Comparison of ENCODE assay signal across 8 cellular contexts in the genomic region with DNA sequence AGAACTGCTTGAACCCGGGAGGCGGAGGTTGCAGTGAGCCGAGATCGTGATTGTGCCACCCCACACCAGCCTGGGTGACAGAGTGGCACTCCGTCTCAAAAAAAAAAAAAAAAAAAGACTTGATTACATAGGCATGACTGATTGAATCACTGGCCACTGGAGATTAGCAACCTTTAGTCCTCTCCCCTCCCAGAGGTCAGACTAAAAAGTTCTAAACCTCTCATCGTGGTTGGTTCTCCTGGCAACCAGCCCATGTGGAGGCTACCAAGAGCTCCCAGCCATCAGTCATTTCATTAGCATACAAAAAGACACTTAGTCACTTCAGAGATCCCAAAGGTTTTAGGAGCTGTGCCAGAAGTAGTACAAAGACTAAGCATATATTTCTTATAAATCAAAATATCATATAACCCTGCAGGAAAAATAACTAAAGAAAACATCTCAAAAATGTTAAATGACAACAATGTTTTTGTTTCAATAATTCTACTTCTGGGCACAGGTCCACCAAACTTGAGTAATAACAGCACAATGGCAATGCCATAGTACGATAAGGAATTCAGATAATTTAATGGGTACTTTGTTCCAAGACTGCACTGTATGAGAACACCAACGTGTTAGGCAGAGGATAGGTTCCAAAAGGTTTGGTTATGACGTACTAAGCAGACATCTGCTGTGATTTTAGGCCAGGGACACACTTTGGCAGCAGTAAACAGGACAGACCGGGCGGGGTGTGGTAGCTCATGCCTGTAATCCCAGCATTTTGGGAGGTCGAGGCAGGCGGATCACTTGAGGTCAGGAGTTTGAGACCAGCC. TPM values are rescaled to one million over a fixed set of nuclear protein-coding genes. Genes with fewer than 3 reads are reported as not detected.
DNase-seq lines count a peak whose midpoint lies in the region; ATAC-seq, FAIRE-seq and TF ChIP-seq lines count a peak whose summit lies in the region.

No MANE protein-coding gene starts in this region.

- H3K27ac ChIP-seq in GM12878 (ENCODE audit: control insufficient read depth, insufficient read depth) (peak overlapping the region; percentile 99), mesenchymal stem cell (ENCODE audit: low read length, poor library complexity, severe bottlenecking) (no peak overlapping the region)

- no peak overlapping the region for H4K91ac ChIP-seq in mesenchymal stem cell (ENCODE audit: low read length)

- no peak overlapping the region for H3K14ac ChIP-seq in mesenchymal stem cell (ENCODE audit: low read length in 2 of 2)

- no peak for TF ChIP-seq EP300 in GM12878 (IDR thresholded peaks at IDR 0.05; ENCODE audit: borderline replicate concordance in 1 of 2, control insufficient read depth in 1 of 2, low read depth in 2 of 2, low read length in 2 of 2)

- no peak overlapping the region for H2BK120ac ChIP-seq in mesenchymal stem cell (ENCODE audit: low read depth, low read length)

- no peak overlapping the region for H2BK15ac ChIP-seq in mesenchymal stem cell (ENCODE audit: low read depth, poor library complexity, severe bottlenecking)

- no peak overlapping the region for H4K8ac ChIP-seq in mesenchymal stem cell (ENCODE audit: low read length)

- no peak for TF ChIP-seq POLR2A in GM12878 (IDR thresholded peaks at IDR 0.05; ENCODE audit: low read depth, low read length)

- no peak overlapping the region for H2BK12ac ChIP-seq in mesenchymal stem cell (ENCODE audit: low read length in 2 of 2)

- no peak overlapping the region for H2BK5ac ChIP-seq in mesenchymal stem cell (ENCODE audit: low read depth, low read length, poor library complexity, severe bottlenecking)

- H3K4me2 ChIP-seq in GM12878 (ENCODE audit: control insufficient read depth, insufficient read depth) = peak overlapping the region; percentile 61
- no peak overlapping the region for H3K4me2 ChIP-seq in mesenchymal stem cell (ENCODE audit: low read length, poor library complexity, severe bottlenecking)

- H3K27me3 ChIP-seq in GM12878 (replicated peaks in 1 of 2; ENCODE audit: control insufficient read depth in 2 of 2, insufficient read depth in 2 of 2, low read length in 1 of 2) (no peaks in the 10 kb centered on the region), mesenchymal stem cell (ENCODE audit: control insufficient read depth in 1 of 2, insufficient read depth in 1 of 2, low read length in 2 of 2) (no peaks in the 10 kb centered on the region)

- CTCF ChIA-PET in GM12878 (lab: Yijun Ruan, JAX) = interaction anchor here (0.6 to 6.2 kb wide), 3 partner anchors 9 to 198 kb away, joined by 3 to 50 read pairs (median 29); a partner anchor contains a TSS

- H2AFZ ChIP-seq in GM12878 (ENCODE audit: control insufficient read depth, low read depth, low read length) = no peak overlapping the region
- H2AFZ ChIP-seq in mesenchymal stem cell (ENCODE audit: low read depth, low read length) = no peak overlapping the region

- DNase-seq in DMS79 treated with DMSO at 0.1 percent for 48 hours (lab: John Stamatoyannopoulos, UW) (peak; percentile 65), LoVo (ENCODE audit: low spot score) (peak; percentile 46), GM12878 (ENCODE audit: low read depth, low spot score) (no peak), mesenchymal stem cell (peak; percentile 49), COLO668 (lab: John Stamatoyannopoulos, UW; ENCODE audit: unreplicated experiment) (no peak)
- no peak for DNase-seq in activated CD4-positive, alpha-beta T cell treated with anti-CD3 and anti-CD28 coated beads for 4 hours

- SMC1A ChIA-PET in GM12878 (lab: Charles Lee; ENCODE audit: uncharacterized antibody, unreplicated experiment) = interaction anchor here (1.2 to 9.1 kb wide), 3 partner anchors 11 to 26 kb away, joined by 5 to 121 read pairs (median 100); a partner anchor contains a TSS

- H3K23ac ChIP-seq in mesenchymal stem cell (ENCODE audit: low read length in 2 of 2) = no peak overlapping the region

- TF ChIP-seq CTCF in GM12878 (IDR thresholded peaks at IDR 0.05 in 2 of 3, conservative IDR thresholded peaks at IDR 0.05 in 1 of 3; ENCODE audit: control insufficient read depth in 2 of 3, extremely low read depth in 1 of 3, insufficient read depth in 1 of 3, low read depth in 3 of 3, low read length in 3 of 3) = no peak

- no peak for TF ChIP-seq RAD21 in GM12878 (IDR thresholded peaks at IDR 0.05; ENCODE audit: insufficient read depth, low read depth, low read length)

- H3K79me2 ChIP-seq in GM12878 (ENCODE audit: control insufficient read depth, insufficient read depth, low read length) = peaks cover 96% of the 10 kb centered on the region

- RAD21 ChIA-PET in GM12878 (lab: Charles Lee; ENCODE audit: unreplicated experiment) = interaction anchor here (0.7 to 5.4 kb wide), 3 partner anchors 13 to 51 kb away, joined by 3 to 100 read pairs (median 4); a partner anchor contains a TSS

- intact Hi-C loops in GM12878 (cut with micrococcal nuclease; ENCODE audit: unreplicated experiment) = loop anchor here (5.0 kb wide), 1 partner anchor 262 kb away; no protein-coding TSS in a partner anchor

- 41% methylated on average over 12 of the region's 13 CpGs for WGBS in GM12878 (ENCODE audit: insufficient coverage, insufficient replicate concordance, low lambda C conversion rate, missing lambda C conversion rate)
- 85% methylated on average over 13 of the region's 13 CpGs for WGBS in mesenchymal stem cell

- H3K9me3 ChIP-seq in GM12878 (replicated peaks; ENCODE audit: control insufficient read depth, insufficient read depth, low read length) = no peaks in the 10 kb centered on the region; the same call in 1 of the 3 replicates
- H3K9me3 ChIP-seq in mesenchymal stem cell (ENCODE audit: control insufficient read depth, low read length) = no peaks in the 10 kb centered on the region

- H2AK5ac ChIP-seq in mesenchymal stem cell (ENCODE audit: low read length, severe bottlenecking) = peak overlapping the region; percentile 47

- FAIRE-seq in GM12878 (lab: Jason Lieb, UNC) = no peak

- H3K4me3 ChIP-seq in GM12878 = peak overlapping the region; percentile 23; the same call in 1 of the 2 replicates
- no peak overlapping the region for H3K4me3 ChIP-seq in mesenchymal stem cell (ENCODE audit: insufficient read depth in 1 of 2, low read depth in 1 of 2, low read length in 2 of 2)

- H4K20me1 ChIP-seq in GM12878 (ENCODE audit: control insufficient read depth, insufficient read depth) = no peaks in the 10 kb centered on the region

- H3K79me1 ChIP-seq in mesenchymal stem cell (replicated peaks; ENCODE audit: low read length, poor library complexity, severe bottlenecking) = peaks cover 4% of the 10 kb centered on the region

- H3K18ac ChIP-seq in mesenchymal stem cell (ENCODE audit: low read depth in 1 of 2, low read length in 2 of 2) = no peak overlapping the region

- H3K36me3 ChIP-seq in GM12878 (ENCODE audit: control insufficient read depth in 2 of 2, insufficient read depth in 2 of 2, low read length in 1 of 2) (peaks cover 1 to 8% of the 10 kb centered on the region in 2 experiments; a peak in 3 of 4 replicates), mesenchymal stem cell (ENCODE audit: control insufficient read depth in 1 of 2, insufficient read depth in 2 of 2, low read depth in 1 of 2, low read length in 2 of 2) (peaks cover 4 to 7% of the 10 kb centered on the region in 2 experiments)

- POLR2A ChIA-PET in GM12878 (lab: Charles Lee) = interaction anchor here (0.6 to 7.7 kb wide), 3 partner anchors 11 to 19 kb away, joined by 3 to 107 read pairs (median 102); a partner anchor contains a TSS

- H3K4me1 ChIP-seq in GM12878 (ENCODE audit: control insufficient read depth, insufficient read depth, low read length) (peaks cover 76% of the 10 kb centered on the region), mesenchymal stem cell (ENCODE audit: control insufficient read depth, insufficient read depth, low read depth, low read length) (peaks cover 7% of the 10 kb centered on the region)

- in situ Hi-C loops in GM12878 (cut with MboI) = no loop called here

- H3K9ac ChIP-seq in GM12878 (ENCODE audit: control insufficient read depth, insufficient read depth, low read length) (peak overlapping the region; percentile 82), mesenchymal stem cell (ENCODE audit: low read length) (peak overlapping the region; percentile 45)

- no TSS peak for BruUV-seq in GM12878 (replicated peaks; lab: Mats Ljungman, UMichigan)

- no peak overlapping the region for H3K4ac ChIP-seq in mesenchymal stem cell (ENCODE audit: low read depth in 1 of 2, low read length in 2 of 2)

- ATAC-seq in GM12878 (peak; percentile 40), HG02623 (IDR thresholded peaks at IDR 0.05; ENCODE audit: unreplicated experiment) (no peak), GM18861 (IDR thresholded peaks at IDR 0.05; ENCODE audit: unreplicated experiment) (no peak)

RNA-seq across cellular contexts. Expression of a gene that starts 18.1 kb away (rescaled TPM):
- total RNA-seq in GM12878 (2013; cell fraction: nucleolus; rRNA removed) = 676 and 708 TPM in 2 replicates
- total RNA-seq in GM12878 (2014; rRNA removed) (59.0 and 70.8 TPM in 2 replicates), GM12878 (2014; rRNA removed; fragmentation: Illumina TruSeq; extraction: Trizol) (69.9 and 80.4 TPM in 2 replicates), GM12878 (2021) (96.6 and 99.3 TPM in 2 replicates)
- 58.8 TPM for polyA plus RNA-seq in GM12878 (2011; ENCODE audit: low read depth)
- polyA plus RNA-seq in GM12878 (2011; rRNA removed) (104 and 161 TPM in 2 replicates), GM12878 (2014; fragmentation: Illumina TruSeq; extraction: Trizol) (81.1 and 116 TPM in 2 replicates), GM12878 (2014; fragmentation: Nextera tagmentation; extraction: Ambion mirVana) (10 to 100 TPM; 21.2 to 39.0 TPM), GM12878 (2014; rRNA removed) (53.9 and 68.2 TPM in 2 replicates), GM12878 (2016; fragmentation: Nextera tagmentation; extraction: Ambion mirVana) (100 to 1,000 TPM in 1 of 2 experiments, 10 to 100 TPM in 1; 95.2 to 115 TPM)
- 28.8 and 36.5 TPM in 2 replicates for polyA plus RNA-seq in GM12878 (2011; cell fraction: cytosol; rRNA removed)
- 106 and 121 TPM in 2 replicates for polyA plus RNA-seq in GM12878 (2011; cell fraction: nucleus; rRNA removed)
- polyA plus RNA-seq in GM12878 (2012) = 83.2 and 96.2 TPM in 2 replicates
- polyA minus RNA-seq in GM12878 (2011; rRNA and poly(A)+ RNA removed) = 75.9 and 98.8 TPM in 2 replicates
- polyA minus RNA-seq in GM12878 (2011; cell fraction: cytosol; rRNA and poly(A)+ RNA removed) = 30.8 and 37.0 TPM in 2 replicates
- 81.0 and 94.2 TPM in 2 replicates for polyA minus RNA-seq in GM12878 (2011; cell fraction: nucleus; rRNA and poly(A)+ RNA removed)
- 30.1 TPM for polyA plus RNA-seq in mesenchymal stem cell (2013, experiment 1 of 2)
- 29.8 TPM for polyA plus RNA-seq in mesenchymal stem cell (2013, experiment 2 of 2)

RNA-seq across cellular contexts. Expression of a gene that starts 47.2 kb away (rescaled TPM):
- total RNA-seq in GM12878 (2013; cell fraction: nucleolus; rRNA removed) = not detected in 2 replicates
- total RNA-seq in GM12878 (2014; rRNA removed) = 0.23 TPM in 1 of 2 replicates, not detected in the other
- total RNA-seq in GM12878 (2014; rRNA removed; fragmentation: Illumina TruSeq; extraction: Trizol) = not detected in 2 replicates
- total RNA-seq in GM12878 (2021) = 0.08 TPM in 1 of 2 replicates, not detected in the other
- polyA plus RNA-seq in GM12878 (2011; ENCODE audit: low read depth) = not detected
- polyA plus RNA-seq in GM12878 (2011; rRNA removed) = not detected in 2 replicates
- 0.01 TPM in 1 of 2 replicates, not detected in the other for polyA plus RNA-seq in GM12878 (2011; cell fraction: cytosol; rRNA removed)
- polyA plus RNA-seq in GM12878 (2011; cell fraction: nucleus; rRNA removed) = 0.04 and 0.06 TPM in 2 replicates
- polyA plus RNA-seq in GM12878 (2012) = 0.13 and 0.28 TPM in 2 replicates
- not detected in 2 replicates for polyA plus RNA-seq in GM12878 (2014; fragmentation: Illumina TruSeq; extraction: Trizol)
- polyA plus RNA-seq in GM12878 (2014; fragmentation: Nextera tagmentation; extraction: Ambion mirVana) = under 1 TPM in 1 of 2 experiments, not detected in 1; 0.11 TPM
- 0.04 TPM in 1 of 2 replicates, not detected in the other for polyA plus RNA-seq in GM12878 (2014; rRNA removed)
- polyA plus RNA-seq in GM12878 (2016; fragmentation: Nextera tagmentation; extraction: Ambion mirVana) = not detected
- not detected in 2 replicates for polyA minus RNA-seq in GM12878 (2011; rRNA and poly(A)+ RNA removed)
- polyA minus RNA-seq in GM12878 (2011; cell fraction: cytosol; rRNA and poly(A)+ RNA removed) = not detected in 2 replicates
- not detected in 2 replicates for polyA minus RNA-seq in GM12878 (2011; cell fraction: nucleus; rRNA and poly(A)+ RNA removed)
- polyA plus RNA-seq in mesenchymal stem cell (2013, experiment 1 of 2) = 0.25 TPM
- polyA plus RNA-seq in mesenchymal stem cell (2013, experiment 2 of 2) = 0.23 TPM

Comparison
In these comparisons a context has a peak if more than half of its experiments do, and no peak if none do; other contexts are left out.
1. DNase-seq: peak in DMS79 treated with DMSO at 0.1 percent for 48 hours (single experiment), LoVo (single experiment) and mesenchymal stem cell (single experiment); none in GM12878 (single experiment), COLO668 (single experiment) and activated CD4-positive, alpha-beta T cell treated with anti-CD3 and anti-CD28 coated beads for 4 hours (0 of 2).